ENCODE assay signal across 19 cellular contexts in the genomic region with DNA sequence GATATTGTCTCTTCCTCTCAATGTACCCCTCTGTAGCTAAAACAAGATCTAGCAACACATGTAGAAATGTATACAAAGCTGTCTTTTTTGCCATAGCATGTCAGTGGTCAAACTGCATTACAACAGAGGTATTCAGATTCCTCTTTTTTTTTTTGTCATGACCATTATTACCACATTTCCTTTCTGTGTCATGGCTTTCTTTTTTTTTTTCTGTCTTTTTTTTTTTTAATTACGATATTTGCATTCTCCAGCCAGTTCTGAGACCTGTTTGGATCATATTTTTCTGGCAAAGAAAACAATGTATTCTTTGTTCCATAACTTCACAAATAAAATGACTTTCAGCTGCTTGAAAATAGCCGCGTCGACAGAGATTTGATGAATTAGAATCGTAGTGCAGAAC. TPM values are rescaled to one million over a fixed set of nuclear protein-coding genes. Genes with fewer than 3 reads are reported as not detected.
A peak's percentile ranks its signal among the peaks of the same experiment; 100 is the strongest.
DNase-seq lines count a peak whose midpoint lies in the region; TF ChIP-seq lines count a peak whose summit lies in the region.
"Had no signal": no experiment of that assay in that cellular context is flagged by ENCODE, and none has a peak within 500 bp of the region (broad histone marks: within the 10 kb centered on the region; RNA-seq: fewer than 3 reads in every experiment).

No MANE protein-coding gene starts in this region.

- H2BK120ac ChIP-seq in mesenchymal stem cell (ENCODE audit: low read depth, low read length), result no peak overlapping the region

- H3K27ac Mint-ChIP-seq in osteocyte (ENCODE audit: unreplicated experiment), result no peak overlapping the region
- H3K27ac Mint-ChIP-seq: activated CD8-positive, alpha-beta T cell treated with anti-CD3 and anti-CD28 coated beads, Interleukin-2, amount 10 ng/mL, durations not matched to agents 7 days and 5 days had no signal

- no peak overlapping the region for H2AK5ac ChIP-seq in mesenchymal stem cell (ENCODE audit: low read length, severe bottlenecking)

- H3K4me1 ChIP-seq in mesenchymal stem cell (ENCODE audit: control insufficient read depth, insufficient read depth, low read depth, low read length), result no peaks in the 10 kb centered on the region

- no peaks in the 10 kb centered on the region for H3K27me3 Mint-ChIP-seq in osteocyte (ENCODE audit: unreplicated experiment)

- no peak overlapping the region for H3K14ac ChIP-seq in mesenchymal stem cell (ENCODE audit: low read length in 2 of 2)

- H2BK15ac ChIP-seq in mesenchymal stem cell (ENCODE audit: low read depth, poor library complexity, severe bottlenecking), result no peak overlapping the region

- H3K79me1 ChIP-seq in mesenchymal stem cell (replicated peaks; ENCODE audit: low read length, poor library complexity, severe bottlenecking), result no peaks in the 10 kb centered on the region

- peak overlapping the region; percentile 50 for H3K9ac ChIP-seq in mesenchymal stem cell (ENCODE audit: low read length)
- H3K9ac ChIP-seq: KMS-11 had no signal

- H3K4me3 ChIP-seq in choroid plexus epithelial cell (ENCODE audit: low read depth, low read length), result no peak overlapping the region
- no peak overlapping the region for H3K4me3 ChIP-seq in mesenchymal stem cell (ENCODE audit: insufficient read depth in 1 of 2, low read depth in 1 of 2, low read length in 2 of 2)
- H3K4me3 ChIP-seq: hepatocyte, ovary, stomach had no signal

- H3K4ac ChIP-seq in mesenchymal stem cell (ENCODE audit: low read depth in 1 of 2, low read length in 2 of 2), result no peak overlapping the region

- no peaks in the 10 kb centered on the region for H3K9me3 Mint-ChIP-seq in osteocyte (ENCODE audit: unreplicated experiment)

- H3K9me3 ChIP-seq in mesenchymal stem cell (ENCODE audit: control insufficient read depth, low read length), result no peaks in the 10 kb centered on the region
- H3K9me3 ChIP-seq: ovary, stomach had no signal

- H3K18ac ChIP-seq in mesenchymal stem cell (ENCODE audit: low read depth in 1 of 2, low read length in 2 of 2), result no peak overlapping the region

- DNase-seq in CD1c-positive myeloid dendritic cell (ENCODE audit: extremely low spot score) (peak; percentile 73), MV-4-11 (lab: John Stamatoyannopoulos, UW) (peak; percentile 93), choroid plexus epithelial cell (ENCODE audit: low read depth) (peak; percentile 35), mesenchymal stem cell (peak; percentile 47), osteocyte (ENCODE audit: extremely low spot score, unreplicated experiment) (no peak), DMS79 (lab: John Stamatoyannopoulos, UW) (no peak), COR-L47 (lab: John Stamatoyannopoulos, UW) (no peak)
- DNase-seq in stimulated activated CD4-positive, alpha-beta T cell treated with anti-CD3 and anti-CD28 coated beads, Interleukin-2, amount 100 ng/mL, for 24 hours, result no peak
- DNase-seq: activated CD8-positive, alpha-beta T cell treated with anti-CD3 and anti-CD28 coated beads, Interleukin-2, amount 10 ng/mL, durations not matched to agents 7 days and 5 days; amniotic stem cell; DMS 273 treated with DMSO at 0.1 percent for 48 hours; NCI-H1436; NCI-H446; ovary; stimulated activated CD4-positive, alpha-beta T cell treated with anti-CD3 and anti-CD28 coated beads, Interleukin-12 subunit alpha, Interleukin-12 subunit beta, amount 100 ng/mL, for 4 hours; stomach had no signal

- H3K4me1 Mint-ChIP-seq in osteocyte (ENCODE audit: unreplicated experiment), result peaks cover 18% of the 10 kb centered on the region

- no peak overlapping the region for H4K8ac ChIP-seq in mesenchymal stem cell (ENCODE audit: low read length)

- H2BK5ac ChIP-seq in mesenchymal stem cell (ENCODE audit: low read depth, low read length, poor library complexity, severe bottlenecking), result no peak overlapping the region

- TF ChIP-seq CTCF in choroid plexus epithelial cell (conservative IDR thresholded peaks at IDR 0.05; ENCODE audit: low read depth, low read length), result no peak
- no peak for TF ChIP-seq CTCF in osteocyte (IDR thresholded peaks at IDR 0.05)

- H3K23ac ChIP-seq in mesenchymal stem cell (ENCODE audit: low read length in 2 of 2), result no peak overlapping the region

- no peak overlapping the region for H3K27ac ChIP-seq in mesenchymal stem cell (ENCODE audit: low read length, poor library complexity, severe bottlenecking)
- H3K27ac ChIP-seq: hepatocyte, KMS-11, ovary, stomach had no signal

- H2BK12ac ChIP-seq in mesenchymal stem cell (ENCODE audit: low read length in 2 of 2), result no peak overlapping the region

- no peaks in the 10 kb centered on the region for H3K27me3 ChIP-seq in mesenchymal stem cell (ENCODE audit: control insufficient read depth in 1 of 2, insufficient read depth in 1 of 2, low read length in 2 of 2)
- H3K27me3 ChIP-seq: hepatocyte, ovary, stomach had no signal

- no peak overlapping the region for H3K4me3 Mint-ChIP-seq in osteocyte (ENCODE audit: unreplicated experiment)
- H3K4me3 Mint-ChIP-seq: activated CD8-positive, alpha-beta T cell treated with anti-CD3 and anti-CD28 coated beads, Interleukin-2, amount 10 ng/mL, durations not matched to agents 7 days and 5 days had no signal

- H3K36me3 Mint-ChIP-seq in osteocyte (ENCODE audit: unreplicated experiment), result no peaks in the 10 kb centered on the region

- H3K4me2 ChIP-seq in mesenchymal stem cell (ENCODE audit: low read length, poor library complexity, severe bottlenecking), result no peak overlapping the region
- H3K4me2 ChIP-seq: hepatocyte, KMS-11 had no signal

- no peak overlapping the region for H2AFZ ChIP-seq in mesenchymal stem cell (ENCODE audit: low read depth, low read length)
- H2AFZ ChIP-seq: hepatocyte had no signal

- H3K36me3 ChIP-seq in mesenchymal stem cell (ENCODE audit: control insufficient read depth in 1 of 2, insufficient read depth in 2 of 2, low read depth in 1 of 2, low read length in 2 of 2), result peaks cover 0 to 52% of the 10 kb centered on the region in 2 experiments
- H3K36me3 ChIP-seq: ovary had no signal

- no peak overlapping the region for H4K91ac ChIP-seq in mesenchymal stem cell (ENCODE audit: low read length)

- WGBS in mesenchymal stem cell, result no CpG with 5 or more reads among the region's 5 CpGs

RNA-seq across cellular contexts. Expression of gene CAPNS2, which starts 27.4 kb away (rescaled TPM):
- polyA plus RNA-seq in mesenchymal stem cell (2013, experiment 1 of 2), result 0.06 TPM
- polyA plus RNA-seq in mesenchymal stem cell (2013, experiment 2 of 2), result 0.05 TPM
- total RNA-seq in osteocyte, result 0.35 and 0.37 TPM in 2 replicates
- total RNA-seq: activated CD8-positive, alpha-beta T cell treated with anti-CD3 and anti-CD28 coated beads, Interleukin-2, amount 10 ng/mL, durations not matched to agents 7 days and 5 days; OCI-LY7 had no signal
- polyA plus RNA-seq: hepatocyte, ovary had no signal

RNA-seq across cellular contexts. Expression of gene LPCAT2, which starts 30.2 kb away (rescaled TPM):
- polyA plus RNA-seq in mesenchymal stem cell (2013, experiment 1 of 2), result 12.2 TPM
- polyA plus RNA-seq in mesenchymal stem cell (2013, experiment 2 of 2), result 13.0 TPM
- 9.6 and 11.1 TPM in 2 replicates for total RNA-seq in osteocyte
- total RNA-seq: OCI-LY7 had no signal

Comparison
In these comparisons a context has a peak if more than half of its experiments do, and no peak if none do; other contexts are left out.
1. DNase-seq: peak in CD1c-positive myeloid dendritic cell (single experiment), MV-4-11 (single experiment), choroid plexus epithelial cell (single experiment) and mesenchymal stem cell (single experiment); none in stimulated activated CD4-positive, alpha-beta T cell treated with anti-CD3 and anti-CD28 coated beads, Interleukin-2, amount 100 ng/mL, for 24 hours (0 of 2), osteocyte (single experiment), DMS79 (single experiment) and COR-L47 (single experiment).